Comparison of ENCODE assay signal across 12 cellular contexts in genomic region chr1:27655151-27655929, GRCh38. TPM values are rescaled to one million over a fixed set of nuclear protein-coding genes. Genes with fewer than 3 reads are reported as not detected.
A peak's percentile ranks its signal among the peaks of the same experiment; 100 is the strongest.
DNase-seq lines count a peak whose midpoint lies in the region; ATAC-seq and TF ChIP-seq lines count a peak whose summit lies in the region.
"Had no signal": no experiment of that assay in that cellular context is flagged by ENCODE, and none has a peak within 500 bp of the region (broad histone marks: within the 10 kb centered on the region; RNA-seq: fewer than 3 reads in every experiment).

No MANE protein-coding gene starts in this region.

- no peaks in the 10 kb centered on the region for H3K9me3 Mint-ChIP-seq in T-helper 2 cell treated with Interferon-gamma antibody and Interleukin-4, amounts not matched to agents 5 μg/mL and 100 μg/mL, for 36 hours
- H3K9me3 Mint-ChIP-seq in T-cell, result no peaks in the 10 kb centered on the region
- H3K9me3 Mint-ChIP-seq in stimulated activated naive B cell treated with anti-CD40 and anti-IgM and Interleukin-4, amounts not matched to agents 10 μg/mL and 1 μg/mL and 100 μg/mL, for 72 hours, result no peaks in the 10 kb centered on the region
- H3K9me3 Mint-ChIP-seq in activated naive CD4-positive, alpha-beta T cell treated with anti-CD3 and anti-CD28 coated beads for 36 hours, result no peaks in the 10 kb centered on the region
- H3K9me3 Mint-ChIP-seq: activated T-cell treated with anti-CD3 and anti-CD28 coated beads, Interleukin-2, amount 50 U/mL, for 72 hours had no signal

- no peak overlapping the region for H3K4me3 Mint-ChIP-seq in T-helper 2 cell treated with Interferon-gamma antibody and Interleukin-4, amounts not matched to agents 5 μg/mL and 100 μg/mL, for 36 hours
- H3K4me3 Mint-ChIP-seq in T-cell, result no peak overlapping the region
- no peak overlapping the region for H3K4me3 Mint-ChIP-seq in stimulated activated naive B cell treated with anti-CD40 and anti-IgM and Interleukin-4, amounts not matched to agents 10 μg/mL and 1 μg/mL and 100 μg/mL, for 72 hours
- no peak overlapping the region for H3K4me3 Mint-ChIP-seq in activated naive CD4-positive, alpha-beta T cell treated with anti-CD3 and anti-CD28 coated beads for 36 hours
- H3K4me3 Mint-ChIP-seq: activated T-cell treated with anti-CD3 and anti-CD28 coated beads, Interleukin-2, amount 50 U/mL, for 72 hours had no signal

- peaks cover 18 to 59% (median 45%) of the 10 kb centered on the region in 9 donors for H3K4me1 ChIP-seq in heart right ventricle

- intact Hi-C loops in heart right ventricle (cut with DNase I), result no loop called here
- intact Hi-C loops in activated naive CD4-positive, alpha-beta T cell treated with anti-CD3 and anti-CD28 coated beads for 36 hours (cut with micrococcal nuclease), result no loop called here

- CTCF ChIA-PET in T-cell (lab: Charles Lee), result interaction anchor here in 1 of 2 donors (0.6 to 1.9 kb wide), 2 partner anchors 12 to 14 kb away, joined by 6 read pairs; no protein-coding TSS in a partner anchor
- CTCF ChIA-PET in activated naive CD4-positive, alpha-beta T cell treated with anti-CD3 and anti-CD28 coated beads for 36 hours (lab: Charles Lee), result interaction anchor here (2.0 kb wide), 1 partner anchor 11 kb away, joined by 6 read pairs; no protein-coding TSS in a partner anchor

- no peak overlapping the region for H3K4me3 ChIP-seq in heart right ventricle

- no peak for DNase-seq in T-helper 2 cell treated with Interferon-gamma antibody and Interleukin-4, amounts not matched to agents 5 μg/mL and 100 μg/mL, for 36 hours (ENCODE audit: low spot score)
- DNase-seq in T-helper 2 cell (no peak), T-cell (no peak), heart right ventricle (no peak), mucosa of gallbladder (ENCODE audit: low spot score) (no peak)
- no peak for DNase-seq in stimulated activated naive B cell treated with anti-CD40 and anti-IgM and Interleukin-4, amounts not matched to agents 10 μg/mL and 1 μg/mL and 100 μg/mL, for 72 hours
- DNase-seq in stimulated activated CD4-positive, alpha-beta T cell treated with anti-CD3 and anti-CD28 coated beads, Interleukin-4, amount 100 ng/mL, for 1 hour, result no peak
- DNase-seq in activated naive CD4-positive, alpha-beta T cell treated with anti-CD3 and anti-CD28 coated beads for 36 hours, result no peak
- DNase-seq: activated T-cell treated with anti-CD3 and anti-CD28 coated beads, Interleukin-2, amount 50 U/mL, for 72 hours; effector memory CD4-positive, alpha-beta T cell; SW 1271 had no signal

- POLR2A ChIA-PET in T-cell (lab: Charles Lee), result no interaction called here

- H3K9me3 ChIP-seq in heart right ventricle, result no peaks in the 10 kb centered on the region

- peak overlapping the region; percentile 19 to 89 (median 80) for H3K27ac ChIP-seq in heart right ventricle

- H3K27me3 Mint-ChIP-seq in T-helper 2 cell treated with Interferon-gamma antibody and Interleukin-4, amounts not matched to agents 5 μg/mL and 100 μg/mL, for 36 hours (ENCODE audit: low read depth), result no peaks in the 10 kb centered on the region
- no peaks in the 10 kb centered on the region for H3K27me3 Mint-ChIP-seq in T-cell
- no peaks in the 10 kb centered on the region for H3K27me3 Mint-ChIP-seq in stimulated activated naive B cell treated with anti-CD40 and anti-IgM and Interleukin-4, amounts not matched to agents 10 μg/mL and 1 μg/mL and 100 μg/mL, for 72 hours
- H3K27me3 Mint-ChIP-seq in activated naive CD4-positive, alpha-beta T cell treated with anti-CD3 and anti-CD28 coated beads for 36 hours (ENCODE audit: low read depth), result no peaks in the 10 kb centered on the region

- peaks cover 32% of the 10 kb centered on the region for H3K4me1 Mint-ChIP-seq in T-helper 2 cell treated with Interferon-gamma antibody and Interleukin-4, amounts not matched to agents 5 μg/mL and 100 μg/mL, for 36 hours (ENCODE audit: low read depth)
- H3K4me1 Mint-ChIP-seq in T-cell, result peaks cover 23 to 29% (median 28%) of the 10 kb centered on the region in 3 donors
- peaks cover 40 to 60% of the 10 kb centered on the region in 2 donors for H3K4me1 Mint-ChIP-seq in stimulated activated naive B cell treated with anti-CD40 and anti-IgM and Interleukin-4, amounts not matched to agents 10 μg/mL and 1 μg/mL and 100 μg/mL, for 72 hours
- H3K4me1 Mint-ChIP-seq in activated naive CD4-positive, alpha-beta T cell treated with anti-CD3 and anti-CD28 coated beads for 36 hours (ENCODE audit: low read depth), result peaks cover 23% of the 10 kb centered on the region

- WGBS in heart right ventricle, 2 donors, result 42 to 51% methylated on average over 11 of the region's 11 CpGs

- H3K27me3 ChIP-seq in heart right ventricle, result no peaks in the 10 kb centered on the region

- no peak for ATAC-seq in T-cell (replicated peaks in 1 of 4)
- ATAC-seq in heart right ventricle, result peak in 2 of 8 donors; percentile 3 to 6
- no peak for ATAC-seq in stimulated activated naive B cell treated with anti-CD40 and anti-IgM and Interleukin-4, amounts not matched to agents 10 μg/mL and 1 μg/mL and 100 μg/mL, for 72 hours (replicated peaks)
- ATAC-seq: activated T-cell treated with anti-CD3 and anti-CD28 coated beads, Interleukin-2, amount 50 U/mL, for 72 hours had no signal

- H3K36me3 ChIP-seq in heart right ventricle, result no peaks in the 10 kb centered on the region

- peak overlapping the region; percentile 43 for H3K27ac Mint-ChIP-seq in T-helper 2 cell treated with Interferon-gamma antibody and Interleukin-4, amounts not matched to agents 5 μg/mL and 100 μg/mL, for 36 hours
- H3K27ac Mint-ChIP-seq in T-cell, result peak overlapping the region; percentile 12 to 28
- peak overlapping the region; percentile 10 for H3K27ac Mint-ChIP-seq in stimulated activated naive B cell treated with anti-CD40 and anti-IgM and Interleukin-4, amounts not matched to agents 10 μg/mL and 1 μg/mL and 100 μg/mL, for 72 hours
- H3K27ac Mint-ChIP-seq in activated naive CD4-positive, alpha-beta T cell treated with anti-CD3 and anti-CD28 coated beads for 36 hours, result no peak overlapping the region
- H3K27ac Mint-ChIP-seq: activated T-cell treated with anti-CD3 and anti-CD28 coated beads, Interleukin-2, amount 50 U/mL, for 72 hours had no signal

- no peak for TF ChIP-seq CTCF in heart right ventricle (IDR thresholded peaks at IDR 0.05)

- no peaks in the 10 kb centered on the region for H3K36me3 Mint-ChIP-seq in T-helper 2 cell treated with Interferon-gamma antibody and Interleukin-4, amounts not matched to agents 5 μg/mL and 100 μg/mL, for 36 hours (ENCODE audit: low read depth)
- H3K36me3 Mint-ChIP-seq in T-cell, result no peaks in the 10 kb centered on the region
- H3K36me3 Mint-ChIP-seq in stimulated activated naive B cell treated with anti-CD40 and anti-IgM and Interleukin-4, amounts not matched to agents 10 μg/mL and 1 μg/mL and 100 μg/mL, for 72 hours, result no peaks in the 10 kb centered on the region
- H3K36me3 Mint-ChIP-seq in activated naive CD4-positive, alpha-beta T cell treated with anti-CD3 and anti-CD28 coated beads for 36 hours (ENCODE audit: low read depth), result no peaks in the 10 kb centered on the region

RNA-seq across cellular contexts. Expression of gene IFI6, which starts 16.7 kb away (rescaled TPM):
- 10 to 100 TPM; 28.2 to 52.1 (median 40.7) TPM for total RNA-seq in T-cell
- 100 to 1,000 TPM in 2 of 10 donors, 10 to 100 TPM in 8; 24.2 to 143 (median 43.7) TPM for total RNA-seq in heart right ventricle
- polyA plus RNA-seq in heart right ventricle, result 10 to 100 TPM; 50.6 to 97.2 TPM
- 302 TPM for total RNA-seq in mucosa of gallbladder
- 100 to 1,000 TPM; 115 to 125 TPM for total RNA-seq in activated naive CD4-positive, alpha-beta T cell treated with anti-CD3 and anti-CD28 coated beads for 36 hours

RNA-seq across cellular contexts. Expression of gene FGR, which starts 20.4 kb away (rescaled TPM):
- total RNA-seq in T-cell (10 to 100 TPM in 2 of 5 donors, 1 to 10 TPM in 3; 3.2 to 37.3 (median 5.7) TPM), heart right ventricle (10 to 100 TPM in 1 of 10 donors, 1 to 10 TPM in 9; 1.4 to 11.0 (median 2.4) TPM), mucosa of gallbladder (7.6 TPM)
- polyA plus RNA-seq in heart right ventricle, result 1 to 10 TPM; 4.8 to 6.9 TPM
- under 1 TPM; 0.10 to 0.14 TPM for total RNA-seq in activated naive CD4-positive, alpha-beta T cell treated with anti-CD3 and anti-CD28 coated beads for 36 hours
- polyA plus RNA-seq: AG04450 had no signal

RNA-seq across cellular contexts. Expression of gene AHDC1, which starts 51.4 kb away (rescaled TPM):
- 10 to 100 TPM; 21.9 to 26.4 (median 23.1) TPM for total RNA-seq in T-cell
- 10 to 100 TPM; 32.2 to 53.1 (median 42.9) TPM for total RNA-seq in heart right ventricle
- polyA plus RNA-seq in heart right ventricle, result 10 to 100 TPM; 17.0 to 33.7 TPM
- 61.6 TPM for total RNA-seq in mucosa of gallbladder
- total RNA-seq in activated naive CD4-positive, alpha-beta T cell treated with anti-CD3 and anti-CD28 coated beads for 36 hours, result 10 to 100 TPM in 1 of 2 experiments, 1 to 10 TPM in 1; 7.7 to 10.1 TPM
